Comparison of ENCODE assay signal across 25 cellular contexts in genomic region chr3:46875560-46875959, GRCh38. TPM values are rescaled to one million over a fixed set of nuclear protein-coding genes. Genes with fewer than 3 reads are reported as not detected.
"Had no signal": no experiment of that assay in that cellular context is flagged by ENCODE, and none has a peak within 500 bp of the region (broad histone marks: within the 10 kb centered on the region; RNA-seq: fewer than 3 reads in every experiment).

No MANE protein-coding gene starts in this region.

- H3K4me3 ChIP-seq: K562 had no signal

- ATAC-seq: K562, Panc1, PC-3 had no signal

- H3K9ac ChIP-seq: KMS-11, SK-N-SH had no signal

- DNase-seq: Kasumi-1, MM.1S, NCI-H1092 treated with DMSO at 0.1 percent for 48 hours, NCI-H1436, NCI-H187, NCI-H2029, NCI-H2081 treated with DMSO at 0.1 percent for 48 hours, NCI-H2171, NCI-H226, NCI-H446, NCI-H510A, NCI-H524 treated with DMSO at 0.1 percent for 48 hours, NCI-H69, NCI-H774, PC-3, SHP77, SK-N-SH had no signal

- H3K9me3 ChIP-seq: SK-N-SH had no signal

- H3K27ac ChIP-seq: HL-60, KMS-11, RWPE1 had no signal

- FAIRE-seq: K562 had no signal

- H3K4me2 ChIP-seq: KMS-11, SK-N-SH had no signal

RNA-seq across cellular contexts. Expression of gene PTH1R, which starts 2.0 kb away (rescaled TPM):
- total RNA-seq: K562, OCI-LY7, PC-3, SK-MEL-5 had no signal
- polyA plus RNA-seq: IgD-negative memory B cell, K562 had no signal

RNA-seq across cellular contexts. Expression of gene MYL3, which starts 12.3 kb away (rescaled TPM):
- total RNA-seq: OCI-LY7, PC-3, SK-MEL-5 had no signal
- polyA plus RNA-seq: IgD-negative memory B cell, SK-N-SH had no signal
